ENCODE assay signal across 8 cellular contexts in the genomic region with DNA sequence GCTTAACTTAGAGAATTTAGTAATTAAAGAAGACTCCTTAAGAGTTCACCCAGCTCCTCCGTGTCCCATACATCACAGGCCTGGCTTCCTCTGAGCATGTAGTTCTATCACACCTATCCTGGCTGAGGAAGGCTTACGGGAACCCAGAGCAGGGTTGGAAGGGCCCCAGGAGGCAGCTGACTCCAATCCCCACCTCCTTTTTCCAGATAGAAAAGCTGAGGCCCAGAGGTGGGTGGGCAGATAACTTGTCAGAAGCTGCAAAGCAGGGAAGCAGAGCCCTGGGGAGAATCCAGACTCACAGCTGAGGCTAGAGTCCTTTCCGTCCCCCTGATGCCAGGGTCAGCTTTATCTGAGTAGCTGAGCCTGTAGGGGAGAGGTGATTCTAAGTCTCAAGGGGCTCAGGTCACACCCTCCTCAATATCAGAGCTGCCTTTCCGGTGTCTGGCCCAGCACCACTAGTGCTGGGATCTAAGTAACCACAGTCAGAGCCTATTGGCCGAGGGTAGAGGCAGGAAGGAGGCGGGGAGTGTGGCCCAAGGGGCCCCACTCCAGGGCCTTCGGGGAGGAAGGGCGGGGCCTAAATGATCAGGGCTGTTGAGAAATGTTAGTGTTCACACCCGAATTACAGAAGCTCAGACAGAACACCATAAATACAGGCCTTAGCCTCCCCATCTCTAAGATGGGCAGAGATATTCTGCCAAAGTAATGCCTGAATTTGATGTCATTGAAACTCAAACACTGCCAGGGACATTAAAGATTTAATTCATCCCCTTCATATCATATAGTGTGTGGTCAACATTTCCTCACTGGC. TPM values are rescaled to one million over a fixed set of nuclear protein-coding genes. Genes with fewer than 3 reads are reported as not detected.
DNase-seq lines count a peak whose midpoint lies in the region; ATAC-seq, FAIRE-seq and TF ChIP-seq lines count a peak whose summit lies in the region.

No MANE protein-coding gene starts in this region.

- no peak for TF ChIP-seq CTCF in CD4-positive, alpha-beta T cell (IDR thresholded peaks at IDR 0.05)
- TF ChIP-seq CTCF in colonic mucosa (IDR thresholded peaks at IDR 0.05), result no peak

- peaks cover 66% of the 10 kb centered on the region for H3K36me3 Mint-ChIP-seq in CD4-positive, alpha-beta T cell (ENCODE audit: low read depth)
- H3K36me3 Mint-ChIP-seq in stimulated activated naive B cell treated with anti-CD40 and anti-IgM and Interleukin-4, amounts not matched to agents 10 μg/mL and 1 μg/mL and 100 μg/mL, for 72 hours, result peaks cover 35 to 57% of the 10 kb centered on the region in 2 donors

- intact Hi-C loops in CD4-positive, alpha-beta T cell (cut with DNase I, micrococcal nuclease), result loop anchor here (1.0 to 5.0 kb wide), 5 partner anchors 8 to 132 kb away; a partner anchor contains a TSS
- intact Hi-C loops in colonic mucosa (cut with DNase I), result no loop called here

- peak; percentile 81 for ATAC-seq in CD4-positive, alpha-beta T cell (ENCODE audit: poor library complexity)
- ATAC-seq in GM21423 (IDR thresholded peaks at IDR 0.05; ENCODE audit: unreplicated experiment), result peak; percentile 73
- ATAC-seq in stimulated activated naive B cell treated with anti-CD40 and anti-IgM and Interleukin-4, amounts not matched to agents 10 μg/mL and 1 μg/mL and 100 μg/mL, for 72 hours (replicated peaks), result peak; percentile 77 to 80

- no peaks in the 10 kb centered on the region for H3K9me3 Mint-ChIP-seq in CD4-positive, alpha-beta T cell
- no peaks in the 10 kb centered on the region for H3K9me3 Mint-ChIP-seq in stimulated activated naive B cell treated with anti-CD40 and anti-IgM and Interleukin-4, amounts not matched to agents 10 μg/mL and 1 μg/mL and 100 μg/mL, for 72 hours

- peak overlapping the region; percentile 89 for H3K4me3 Mint-ChIP-seq in CD4-positive, alpha-beta T cell
- peak overlapping the region; percentile 79 to 83 for H3K4me3 Mint-ChIP-seq in stimulated activated naive B cell treated with anti-CD40 and anti-IgM and Interleukin-4, amounts not matched to agents 10 μg/mL and 1 μg/mL and 100 μg/mL, for 72 hours

- H3K27ac Mint-ChIP-seq in CD4-positive, alpha-beta T cell, result peak overlapping the region; percentile 94
- H3K27ac Mint-ChIP-seq in stimulated activated naive B cell treated with anti-CD40 and anti-IgM and Interleukin-4, amounts not matched to agents 10 μg/mL and 1 μg/mL and 100 μg/mL, for 72 hours, result peak overlapping the region; percentile 95

- FAIRE-seq in HTR-8/SVneo (lab: Jason Lieb, UNC), result no peak

- H3K36me3 ChIP-seq in colonic mucosa, result no peaks in the 10 kb centered on the region

- H3K4me1 ChIP-seq in colonic mucosa (no peaks in the 10 kb centered on the region), mononuclear cell (ENCODE audit: insufficient read depth, low read length) (peaks cover 99% of the 10 kb centered on the region)

- no peaks in the 10 kb centered on the region for H3K27me3 ChIP-seq in CD4-positive, alpha-beta T cell (ENCODE audit: control insufficient read depth, insufficient read depth, low read length)
- H3K27me3 ChIP-seq in colonic mucosa, result no peaks in the 10 kb centered on the region
- no peaks in the 10 kb centered on the region for H3K27me3 ChIP-seq in mononuclear cell (ENCODE audit: insufficient read depth, low read length)

- CTCF ChIA-PET in CD4-positive, alpha-beta T cell (lab: Charles Lee), result interaction anchor here (0.6 to 5.1 kb wide), 5 partner anchors 10 to 740 kb away, joined by 3 to 33 read pairs (median 6); a partner anchor contains a TSS

- H3K27me3 Mint-ChIP-seq in CD4-positive, alpha-beta T cell, result no peaks in the 10 kb centered on the region
- H3K27me3 Mint-ChIP-seq in stimulated activated naive B cell treated with anti-CD40 and anti-IgM and Interleukin-4, amounts not matched to agents 10 μg/mL and 1 μg/mL and 100 μg/mL, for 72 hours, result no peaks in the 10 kb centered on the region

- peak overlapping the region; percentile 60 to 71 for H3K9ac ChIP-seq in colonic mucosa (ENCODE audit: low read depth in 2 of 2, low read length in 2 of 2)

- peak; percentile 66 to 87 (median 82) for DNase-seq in CD4-positive, alpha-beta T cell
- DNase-seq in HTR-8/SVneo (ENCODE audit: insufficient read length, low spot score), result peak; percentile 41
- peak; percentile 71 for DNase-seq in activated CD4-positive, alpha-beta T cell treated with anti-CD3 and anti-CD28 coated beads for 1 hour
- peak; percentile 74 for DNase-seq in colonic mucosa
- peak; percentile 77 for DNase-seq in stimulated activated naive B cell treated with anti-CD40 and anti-IgM and Interleukin-4, amounts not matched to agents 10 μg/mL and 1 μg/mL and 100 μg/mL, for 72 hours
- no peak for DNase-seq in NCI-H128 (lab: John Stamatoyannopoulos, UW; ENCODE audit: unreplicated experiment)

- no peak overlapping the region for H3K4me3 ChIP-seq in colonic mucosa
- H3K4me3 ChIP-seq in mononuclear cell (ENCODE audit: low read length), result peak overlapping the region; percentile 26

- H3K27ac ChIP-seq in CD4-positive, alpha-beta T cell (ENCODE audit: low read depth, low read length), result peak overlapping the region; percentile 97
- peak overlapping the region; percentile 70 for H3K27ac ChIP-seq in colonic mucosa

- H3K9me3 ChIP-seq in CD4-positive, alpha-beta T cell (ENCODE audit: control insufficient read depth, low read length), result no peaks in the 10 kb centered on the region
- H3K9me3 ChIP-seq in colonic mucosa (no peaks in the 10 kb centered on the region), mononuclear cell (ENCODE audit: low read depth, low read length) (no peaks in the 10 kb centered on the region)

- peaks cover 94% of the 10 kb centered on the region for H3K4me1 Mint-ChIP-seq in CD4-positive, alpha-beta T cell (ENCODE audit: low read depth)
- peaks cover 56 to 89% of the 10 kb centered on the region in 2 donors for H3K4me1 Mint-ChIP-seq in stimulated activated naive B cell treated with anti-CD40 and anti-IgM and Interleukin-4, amounts not matched to agents 10 μg/mL and 1 μg/mL and 100 μg/mL, for 72 hours

- POLR2A ChIA-PET in CD4-positive, alpha-beta T cell (lab: Charles Lee), result interaction anchor here (0.5 to 6.2 kb wide), 24 partner anchors 8 to 757 kb away, joined by 3 to 223 read pairs (median 4); a partner anchor contains a TSS

RNA-seq across cellular contexts. Expression of a gene that starts 9.9 kb away (rescaled TPM):
- total RNA-seq in CD4-positive, alpha-beta T cell, result 10 to 100 TPM; 68.0 to 68.9 TPM
- total RNA-seq in colonic mucosa (10 to 100 TPM in 1 of 2 donors, 1 to 10 TPM in 1; 4.2 to 23.8 TPM), mononuclear cell (142 TPM)

RNA-seq across cellular contexts. Expression of a gene that starts 39.0 kb away (rescaled TPM):
- 1 to 10 TPM; 3.1 to 4.1 TPM for total RNA-seq in CD4-positive, alpha-beta T cell
- total RNA-seq in colonic mucosa (10 to 100 TPM; 22.0 to 27.2 TPM), mononuclear cell (38.9 TPM)

RNA-seq across cellular contexts. Expression of a gene that starts 56.4 kb away (rescaled TPM):
- total RNA-seq in CD4-positive, alpha-beta T cell, result 100 to 1,000 TPM; 108 to 130 TPM
- total RNA-seq in colonic mucosa (10 to 100 TPM; 21.2 to 39.8 TPM), mononuclear cell (127 TPM)
